16 cellular contexts compared by ENCODE assay signal in genomic region chr1:229149435-229149834, GRCh38.
DNase-seq lines count a peak whose midpoint lies in the region; ATAC-seq, FAIRE-seq and TF ChIP-seq lines count a peak whose summit lies in the region.
"Had no signal": no experiment of that assay in that cellular context is flagged by ENCODE, and none has a peak within 500 bp of the region (broad histone marks: within the 10 kb centered on the region; RNA-seq: fewer than 3 reads in every experiment).

No MANE protein-coding gene starts in this region.

- H3K4me3 ChIP-seq in HEK293 (ENCODE audit: low read depth, low read length) = no peak overlapping the region
- H3K4me3 ChIP-seq in GM12878 = no peak overlapping the region
- no peak overlapping the region for H3K4me3 ChIP-seq in neural progenitor cell
- H3K4me3 ChIP-seq in stomach = no peak overlapping the region
- H3K4me3 ChIP-seq: BLaER1, GM23248 had no signal

- 25% methylated on average over 2 of the region's 2 CpGs for WGBS in GM12878 (ENCODE audit: insufficient coverage, insufficient replicate concordance, low lambda C conversion rate, missing lambda C conversion rate)
- 91 to 96% (median 94%) methylated on average over 2 of the region's 2 CpGs for WGBS in stomach, 5 donors

- intact Hi-C loops in activated CD8-positive, alpha-beta T cell treated with anti-CD3 and anti-CD28 coated beads for 36 hours (cut with micrococcal nuclease) = no loop called here
- intact Hi-C loops in GM12878 (cut with micrococcal nuclease; ENCODE audit: unreplicated experiment) (no loop called here), stomach (cut with DNase I; ENCODE audit: low total_unique reads) (no loop called here)

- H3K9ac ChIP-seq in GM12878 (ENCODE audit: control insufficient read depth, insufficient read depth, low read length) = no peak overlapping the region
- H3K9ac ChIP-seq in neural progenitor cell = no peak overlapping the region
- H3K9ac ChIP-seq: BLaER1, GM23248 had no signal

- H3K4me1 ChIP-seq in HEK293 (ENCODE audit: control insufficient read depth, insufficient read depth, low read length) = peaks cover 8% of the 10 kb centered on the region
- H3K4me1 ChIP-seq in GM12878 (ENCODE audit: control insufficient read depth, insufficient read depth, low read length) = no peaks in the 10 kb centered on the region
- H3K4me1 ChIP-seq in neural progenitor cell = peaks cover 23% of the 10 kb centered on the region
- peaks cover 0 to 20% (median 12%) of the 10 kb centered on the region in 4 donors for H3K4me1 ChIP-seq in stomach

- DNase-seq in activated CD8-positive, alpha-beta T cell treated with anti-CD3 and anti-CD28 coated beads, Interleukin-2, amount 10 ng/mL, durations not matched to agents 7 days and 5 days = no peak
- no peak for DNase-seq in activated CD8-positive, alpha-beta T cell treated with anti-CD3 and anti-CD28 coated beads for 36 hours
- no peak for DNase-seq in GM12878 (ENCODE audit: low read depth, low spot score)
- no peak for DNase-seq in stimulated activated effector memory CD8-positive, alpha-beta T cell treated with anti-CD3 and anti-CD28 coated beads, Interleukin-12 subunit alpha, Interleukin-12 subunit beta, amount 100 ng/mL, for 72 hours (ENCODE audit: low spot score in 2 of 2)
- DNase-seq in neural progenitor cell (ENCODE audit: low spot score) = no peak
- no peak for DNase-seq in stomach
- DNase-seq: AML-193; Caco-2; CD8-positive, alpha-beta memory T cell; GM23248; H7 had no signal

- no peaks in the 10 kb centered on the region for H3K79me2 ChIP-seq in GM12878 (ENCODE audit: control insufficient read depth, insufficient read depth, low read length)
- H3K79me2 ChIP-seq in neural progenitor cell (ENCODE audit: low read depth) = no peaks in the 10 kb centered on the region

- no peak overlapping the region for H3K4me3 Mint-ChIP-seq in activated CD8-positive, alpha-beta T cell treated with anti-CD3 and anti-CD28 coated beads, Interleukin-2, amount 10 ng/mL, durations not matched to agents 7 days and 5 days
- no peak overlapping the region for H3K4me3 Mint-ChIP-seq in activated CD8-positive, alpha-beta T cell treated with anti-CD3 and anti-CD28 coated beads for 36 hours
- no peak overlapping the region for H3K4me3 Mint-ChIP-seq in stimulated activated effector memory CD8-positive, alpha-beta T cell treated with anti-CD3 and anti-CD28 coated beads, Interleukin-12 subunit alpha, Interleukin-12 subunit beta, amount 100 ng/mL, for 72 hours
- no peak overlapping the region for H3K4me3 Mint-ChIP-seq in neural progenitor cell
- H3K4me3 Mint-ChIP-seq: CD8-positive, alpha-beta memory T cell; IgD-negative memory B cell had no signal

- peak; percentile 30 for ATAC-seq in activated CD8-positive, alpha-beta T cell treated with anti-CD3 and anti-CD28 coated beads, Interleukin-2, amount 10 ng/mL, durations not matched to agents 7 days and 5 days
- ATAC-seq in activated CD8-positive, alpha-beta T cell treated with anti-CD3 and anti-CD28 coated beads for 36 hours = no peak
- ATAC-seq in GM12878 = no peak
- ATAC-seq in stimulated activated effector memory CD8-positive, alpha-beta T cell treated with anti-CD3 and anti-CD28 coated beads, Interleukin-12 subunit alpha, Interleukin-12 subunit beta, amount 100 ng/mL, for 72 hours = peak; percentile 8

- POLR2A ChIA-PET in activated CD8-positive, alpha-beta T cell treated with anti-CD3 and anti-CD28 coated beads, Interleukin-2, amount 10 ng/mL, durations not matched to agents 7 days and 5 days (lab: Charles Lee) = no interaction called here
- POLR2A ChIA-PET in activated CD8-positive, alpha-beta T cell treated with anti-CD3 and anti-CD28 coated beads for 36 hours (lab: Charles Lee) = no interaction called here
- POLR2A ChIA-PET in HEK293 (lab: Yijun Ruan, JAX) (no interaction called here), GM12878 (lab: Charles Lee) (no interaction called here)

- H3K9me3 ChIP-seq in HEK293 (ENCODE audit: control insufficient read depth, insufficient read depth, low read depth, low read length) = no peaks in the 10 kb centered on the region
- H3K9me3 ChIP-seq in GM12878 (replicated peaks; ENCODE audit: control insufficient read depth, insufficient read depth, low read length) = no peaks in the 10 kb centered on the region
- H3K9me3 ChIP-seq in neural progenitor cell (ENCODE audit: low read depth) = no peaks in the 10 kb centered on the region
- H3K9me3 ChIP-seq in stomach = no peaks in the 10 kb centered on the region
- H3K9me3 ChIP-seq: BLaER1, Caco-2 had no signal

- H3K27me3 ChIP-seq in GM12878 (replicated peaks in 1 of 2; ENCODE audit: control insufficient read depth in 2 of 2, insufficient read depth in 2 of 2, low read length in 1 of 2) (peaks cover 4 to 12% of the 10 kb centered on the region in 2 experiments; a peak in 3 of 4 replicates), neural progenitor cell (no peaks in the 10 kb centered on the region), stomach (peaks cover 0 to 22% (median 0%) of the 10 kb centered on the region in 3 donors)

- H3K36me3 ChIP-seq in HEK293 (ENCODE audit: control insufficient read depth in 2 of 2, insufficient read depth in 1 of 2, low read length in 2 of 2) = no peaks in the 10 kb centered on the region
- H3K36me3 ChIP-seq in GM12878 (ENCODE audit: control insufficient read depth in 2 of 2, insufficient read depth in 2 of 2, low read length in 1 of 2) = no peaks in the 10 kb centered on the region
- no peaks in the 10 kb centered on the region for H3K36me3 ChIP-seq in neural progenitor cell
- no peaks in the 10 kb centered on the region for H3K36me3 ChIP-seq in stomach
- H3K36me3 ChIP-seq: BLaER1 had no signal

- no TSS peak for BruUV-seq in GM12878 (replicated peaks; lab: Mats Ljungman, UMichigan)

- TF ChIP-seq POLR2A in GM12878 (IDR thresholded peaks at IDR 0.05; ENCODE audit: low read depth, low read length) (no peak), stomach (IDR thresholded peaks at IDR 0.05) (no peak)

- H3F3A ChIP-seq in neural progenitor cell (ENCODE audit: low read depth) = peaks cover 8% of the 10 kb centered on the region

- H3K36me3 Mint-ChIP-seq in activated CD8-positive, alpha-beta T cell treated with anti-CD3 and anti-CD28 coated beads, Interleukin-2, amount 10 ng/mL, durations not matched to agents 7 days and 5 days (ENCODE audit: low read depth) = no peaks in the 10 kb centered on the region
- H3K36me3 Mint-ChIP-seq in activated CD8-positive, alpha-beta T cell treated with anti-CD3 and anti-CD28 coated beads for 36 hours (ENCODE audit: low read depth) = no peaks in the 10 kb centered on the region
- no peaks in the 10 kb centered on the region for H3K36me3 Mint-ChIP-seq in stimulated activated effector memory CD8-positive, alpha-beta T cell treated with anti-CD3 and anti-CD28 coated beads, Interleukin-12 subunit alpha, Interleukin-12 subunit beta, amount 100 ng/mL, for 72 hours
- H3K36me3 Mint-ChIP-seq in neural progenitor cell = no peaks in the 10 kb centered on the region
- H3K36me3 Mint-ChIP-seq: IgD-negative memory B cell had no signal

- H4K20me1 ChIP-seq in GM12878 (ENCODE audit: control insufficient read depth, insufficient read depth) (no peaks in the 10 kb centered on the region), neural progenitor cell (ENCODE audit: low read depth) (no peaks in the 10 kb centered on the region)
- H4K20me1 ChIP-seq: BLaER1 had no signal

- H3K4me1 Mint-ChIP-seq in activated CD8-positive, alpha-beta T cell treated with anti-CD3 and anti-CD28 coated beads, Interleukin-2, amount 10 ng/mL, durations not matched to agents 7 days and 5 days (ENCODE audit: low read depth) = peaks cover 2% of the 10 kb centered on the region
- H3K4me1 Mint-ChIP-seq in activated CD8-positive, alpha-beta T cell treated with anti-CD3 and anti-CD28 coated beads for 36 hours (ENCODE audit: low read depth) = no peaks in the 10 kb centered on the region
- H3K4me1 Mint-ChIP-seq in stimulated activated effector memory CD8-positive, alpha-beta T cell treated with anti-CD3 and anti-CD28 coated beads, Interleukin-12 subunit alpha, Interleukin-12 subunit beta, amount 100 ng/mL, for 72 hours = peaks cover 7% of the 10 kb centered on the region
- peaks cover 8% of the 10 kb centered on the region for H3K4me1 Mint-ChIP-seq in neural progenitor cell
- H3K4me1 Mint-ChIP-seq: IgD-negative memory B cell had no signal

- RAD21 ChIA-PET in GM12878 (lab: Charles Lee; ENCODE audit: unreplicated experiment) = no interaction called here

- no peak for FAIRE-seq in GM12878 (lab: Jason Lieb, UNC)
- FAIRE-seq: GM18507 had no signal

- no peaks in the 10 kb centered on the region for H3K9me3 Mint-ChIP-seq in activated CD8-positive, alpha-beta T cell treated with anti-CD3 and anti-CD28 coated beads, Interleukin-2, amount 10 ng/mL, durations not matched to agents 7 days and 5 days (ENCODE audit: insufficient read depth)
- H3K9me3 Mint-ChIP-seq in activated CD8-positive, alpha-beta T cell treated with anti-CD3 and anti-CD28 coated beads for 36 hours = no peaks in the 10 kb centered on the region
- no peaks in the 10 kb centered on the region for H3K9me3 Mint-ChIP-seq in stimulated activated effector memory CD8-positive, alpha-beta T cell treated with anti-CD3 and anti-CD28 coated beads, Interleukin-12 subunit alpha, Interleukin-12 subunit beta, amount 100 ng/mL, for 72 hours
- H3K9me3 Mint-ChIP-seq in neural progenitor cell = no peaks in the 10 kb centered on the region
- H3K9me3 Mint-ChIP-seq: IgD-negative memory B cell had no signal

- in situ Hi-C loops in GM12878 (cut with MboI) = no loop called here

- H3K27ac ChIP-seq in HEK293 (ENCODE audit: extremely low read depth, low read depth, low read length) (no peak overlapping the region), GM12878 (ENCODE audit: control insufficient read depth, insufficient read depth) (no peak overlapping the region), neural progenitor cell (no peak overlapping the region), stomach (no peak overlapping the region)
- H3K27ac ChIP-seq: 22Rv1, BLaER1, GM23248 had no signal

- no peak for TF ChIP-seq RAD21 in GM12878 (IDR thresholded peaks at IDR 0.05; ENCODE audit: insufficient read depth, low read depth, low read length)

- CTCF ChIA-PET in activated CD8-positive, alpha-beta T cell treated with anti-CD3 and anti-CD28 coated beads, Interleukin-2, amount 10 ng/mL, durations not matched to agents 7 days and 5 days (lab: Charles Lee) = no interaction called here
- CTCF ChIA-PET in activated CD8-positive, alpha-beta T cell treated with anti-CD3 and anti-CD28 coated beads for 36 hours (lab: Charles Lee) = no interaction called here
- CTCF ChIA-PET in HEK293 (lab: Yijun Ruan, JAX) (no interaction called here), GM12878 (lab: Yijun Ruan, JAX) (no interaction called here)

- H3K27ac Mint-ChIP-seq in activated CD8-positive, alpha-beta T cell treated with anti-CD3 and anti-CD28 coated beads, Interleukin-2, amount 10 ng/mL, durations not matched to agents 7 days and 5 days = no peak overlapping the region
- no peak overlapping the region for H3K27ac Mint-ChIP-seq in activated CD8-positive, alpha-beta T cell treated with anti-CD3 and anti-CD28 coated beads for 36 hours
- no peak overlapping the region for H3K27ac Mint-ChIP-seq in stimulated activated effector memory CD8-positive, alpha-beta T cell treated with anti-CD3 and anti-CD28 coated beads, Interleukin-12 subunit alpha, Interleukin-12 subunit beta, amount 100 ng/mL, for 72 hours
- H3K27ac Mint-ChIP-seq in neural progenitor cell = no peak overlapping the region
- H3K27ac Mint-ChIP-seq: CD8-positive, alpha-beta memory T cell; IgD-negative memory B cell had no signal

- H2AFZ ChIP-seq in GM12878 (ENCODE audit: control insufficient read depth, low read depth, low read length) = no peak overlapping the region
- H2AFZ ChIP-seq in neural progenitor cell (replicated peaks) = no peak overlapping the region
- H2AFZ ChIP-seq: GM23248 had no signal

- H3K27me3 Mint-ChIP-seq in activated CD8-positive, alpha-beta T cell treated with anti-CD3 and anti-CD28 coated beads, Interleukin-2, amount 10 ng/mL, durations not matched to agents 7 days and 5 days (ENCODE audit: low read depth) = peaks cover 8% of the 10 kb centered on the region
- peaks cover 3% of the 10 kb centered on the region for H3K27me3 Mint-ChIP-seq in activated CD8-positive, alpha-beta T cell treated with anti-CD3 and anti-CD28 coated beads for 36 hours
- peaks cover 19% of the 10 kb centered on the region for H3K27me3 Mint-ChIP-seq in neural progenitor cell (ENCODE audit: insufficient read depth, low read depth)

- SMC1A ChIA-PET in GM12878 (lab: Charles Lee; ENCODE audit: uncharacterized antibody, unreplicated experiment) = no interaction called here

- H3K4me2 ChIP-seq in GM12878 (ENCODE audit: control insufficient read depth, insufficient read depth) (no peak overlapping the region), neural progenitor cell (no peak overlapping the region)
- H3K4me2 ChIP-seq: BLaER1 had no signal

- TF ChIP-seq CTCF in activated CD8-positive, alpha-beta T cell treated with anti-CD3 and anti-CD28 coated beads for 36 hours (IDR thresholded peaks at IDR 0.05) = no peak
- TF ChIP-seq CTCF in HEK293 (tag by site-specific recombination; IDR thresholded peaks at IDR 0.05) (no peak), GM12878 (IDR thresholded peaks at IDR 0.05 in 2 of 3, conservative IDR thresholded peaks at IDR 0.05 in 1 of 3; ENCODE audit: control insufficient read depth in 2 of 3, extremely low read depth in 1 of 3, insufficient read depth in 1 of 3, low read depth in 3 of 3, low read length in 3 of 3) (no peak), neural progenitor cell (IDR thresholded peaks at IDR 0.05) (no peak), stomach (IDR thresholded peaks at IDR 0.05) (no peak)

- TF ChIP-seq EP300 in GM12878 (IDR thresholded peaks at IDR 0.05; ENCODE audit: borderline replicate concordance in 1 of 2, control insufficient read depth in 1 of 2, low read depth in 2 of 2, low read length in 2 of 2) (no peak), stomach (IDR thresholded peaks at IDR 0.05) (no peak)

Comparison
In these comparisons a context has a peak if more than half of its experiments do, and no peak if none do; other contexts are left out.
1. ATAC-seq: peak in activated CD8-positive, alpha-beta T cell treated with anti-CD3 and anti-CD28 coated beads, Interleukin-2, amount 10 ng/mL, durations not matched to agents 7 days and 5 days (single experiment) and stimulated activated effector memory CD8-positive, alpha-beta T cell treated with anti-CD3 and anti-CD28 coated beads, Interleukin-12 subunit alpha, Interleukin-12 subunit beta, amount 100 ng/mL, for 72 hours (single experiment); none in activated CD8-positive, alpha-beta T cell treated with anti-CD3 and anti-CD28 coated beads for 36 hours (single experiment) and GM12878 (single experiment).